ENCODE assay signal across 8 cellular contexts in the genomic region with DNA sequence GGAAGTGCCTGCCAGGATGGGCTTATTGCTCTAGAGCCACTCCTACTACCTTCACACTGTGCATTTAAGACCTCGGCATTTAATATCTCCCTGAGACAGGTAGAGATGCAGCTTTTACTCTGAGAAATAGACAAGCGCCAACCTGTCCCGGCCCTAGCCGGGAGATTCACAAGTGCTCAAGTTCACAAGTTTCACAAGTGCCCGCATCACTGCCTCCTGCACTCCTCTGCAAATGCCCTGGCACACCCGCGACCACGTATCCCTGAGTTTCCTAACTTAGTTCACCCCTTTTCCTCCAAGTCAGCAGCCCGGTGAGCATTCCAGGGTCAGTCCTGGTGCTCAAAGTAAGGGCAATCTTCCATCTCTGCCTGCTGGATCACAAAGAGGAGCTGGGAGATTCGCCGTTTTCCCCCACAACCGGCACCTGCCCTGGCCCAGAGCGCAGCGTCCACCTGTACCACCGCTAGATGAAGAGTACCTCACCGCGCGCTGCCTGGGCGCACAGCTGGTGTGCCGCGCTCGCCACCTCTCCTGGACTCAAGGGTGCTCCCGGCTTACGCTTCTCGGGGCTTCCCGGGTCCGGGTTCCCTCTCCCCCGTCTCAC. TPM values are rescaled to one million over a fixed set of nuclear protein-coding genes. Genes with fewer than 3 reads are reported as not detected.
A peak's percentile ranks its signal among the peaks of the same experiment; 100 is the strongest.
DNase-seq lines count a peak whose midpoint lies in the region; ATAC-seq, FAIRE-seq and TF ChIP-seq lines count a peak whose summit lies in the region.

No MANE protein-coding gene starts in this region.

- no peak overlapping the region for H4K8ac ChIP-seq in mesendoderm (ENCODE audit: low read depth, low read length)

- DNase-seq in activated naive CD4-positive, alpha-beta T cell treated with Interleukin-2 at 50 U/mL for 16 hours, result no peak
- DNase-seq in endothelial cell of umbilical vein (ENCODE audit: low read depth, low spot score) (no peak), mesendoderm (peak; percentile 14), uterus (no peak), NCI-H1417 treated with DMSO at 0.1 percent for 48 hours (lab: John Stamatoyannopoulos, UW) (no peak)
- DNase-seq in stimulated activated CD4-positive, alpha-beta T cell treated with anti-CD3 and anti-CD28 coated beads, Interleukin-1b, Interleukin-23, amount 100 ng/mL, for 48 hours, result no peak

- H4K5ac ChIP-seq in mesendoderm (ENCODE audit: low read length), result no peak overlapping the region

- FAIRE-seq in endothelial cell of umbilical vein (lab: Jason Lieb, UNC), result no peak

- no peak overlapping the region for H3K27ac ChIP-seq in endothelial cell of umbilical vein (ENCODE audit: insufficient read depth, low read depth, low read length)
- no peak overlapping the region for H3K27ac ChIP-seq in mesendoderm (ENCODE audit: low read depth, low read length)
- H3K27ac ChIP-seq in uterus, result no peak overlapping the region

- H3K23ac ChIP-seq in mesendoderm (ENCODE audit: low read length), result no peak overlapping the region

- H2BK120ac ChIP-seq in mesendoderm (ENCODE audit: low read depth, low read length), result no peak overlapping the region

- H3K9ac ChIP-seq in endothelial cell of umbilical vein (replicated peaks; ENCODE audit: extremely low read depth, insufficient read depth, low read length), result no peak overlapping the region
- H3K9ac ChIP-seq in mesendoderm (ENCODE audit: low read length), result peak overlapping the region; percentile 56

- peaks cover 55% of the 10 kb centered on the region for H3K27me3 Mint-ChIP-seq in activated naive CD4-positive, alpha-beta T cell treated with anti-CD3 and anti-CD28 coated beads, Interleukin-2, amount 50 U/mL, for 24 hours

- no peaks in the 10 kb centered on the region for H3K36me3 ChIP-seq in endothelial cell of umbilical vein (ENCODE audit: control insufficient read depth in 2 of 2, extremely low read depth in 1 of 2, insufficient read depth in 2 of 2, low read length in 2 of 2)
- no peaks in the 10 kb centered on the region for H3K36me3 ChIP-seq in mesendoderm (ENCODE audit: control insufficient read depth, insufficient read depth, low read length)
- H3K36me3 ChIP-seq in uterus, result no peaks in the 10 kb centered on the region

- CTCF ChIA-PET in endothelial cell of umbilical vein (lab: Charles Lee), result no interaction called here

- peaks cover 16% of the 10 kb centered on the region for H3K4me1 Mint-ChIP-seq in activated naive CD4-positive, alpha-beta T cell treated with anti-CD3 and anti-CD28 coated beads, Interleukin-2, amount 50 U/mL, for 24 hours

- H3K4me3 Mint-ChIP-seq in activated naive CD4-positive, alpha-beta T cell treated with anti-CD3 and anti-CD28 coated beads, Interleukin-2, amount 50 U/mL, for 24 hours, result peak overlapping the region; percentile 37

- no peak overlapping the region for H3K27ac Mint-ChIP-seq in activated naive CD4-positive, alpha-beta T cell treated with anti-CD3 and anti-CD28 coated beads, Interleukin-2, amount 50 U/mL, for 24 hours

- no peaks in the 10 kb centered on the region for H4K20me1 ChIP-seq in endothelial cell of umbilical vein (replicated peaks; ENCODE audit: control insufficient read depth, extremely low read depth, insufficient read depth, low read length)

- POLR2A ChIA-PET in endothelial cell of umbilical vein (lab: Charles Lee), result no interaction called here

- no peak for TF ChIP-seq POLR2A in endothelial cell of umbilical vein (IDR thresholded peaks at IDR 0.05; ENCODE audit: low read depth, low read length)
- TF ChIP-seq POLR2A in uterus (IDR thresholded peaks at IDR 0.05), result no peak

- H3K4me1 ChIP-seq in endothelial cell of umbilical vein (ENCODE audit: control insufficient read depth, extremely low read depth, insufficient read depth, low read length) (peaks cover 11% of the 10 kb centered on the region), mesendoderm (ENCODE audit: control insufficient read depth, low read depth, low read length) (peaks cover 2% of the 10 kb centered on the region), uterus (peaks cover 0 to 4% of the 10 kb centered on the region in 2 donors)

- H3K9me3 ChIP-seq in endothelial cell of umbilical vein (replicated peaks; ENCODE audit: control insufficient read depth, insufficient read depth, low read length), result no peaks in the 10 kb centered on the region
- no peaks in the 10 kb centered on the region for H3K9me3 ChIP-seq in uterus

- no peak overlapping the region for H2BK5ac ChIP-seq in mesendoderm (ENCODE audit: low read length)

- H3K4me3 ChIP-seq in endothelial cell of umbilical vein (replicated peaks in 1 of 3; ENCODE audit: insufficient read depth in 1 of 3, low read depth in 1 of 3, low read length in 3 of 3) (peak overlapping the region in 2 of 3 experiments; percentile 1 to 8), mesendoderm (ENCODE audit: low read length) (peak overlapping the region; percentile 19), uterus (peak overlapping the region; percentile 32 to 44)

- BruUV-seq in endothelial cell of umbilical vein (replicated peaks; lab: Mats Ljungman, UMichigan), result no TSS peak

- no peaks in the 10 kb centered on the region for H3K36me3 Mint-ChIP-seq in activated naive CD4-positive, alpha-beta T cell treated with anti-CD3 and anti-CD28 coated beads, Interleukin-2, amount 50 U/mL, for 24 hours

- no peaks in the 10 kb centered on the region for H3K79me1 ChIP-seq in mesendoderm (ENCODE audit: low read length)

- peak overlapping the region; percentile 45 for H2AFZ ChIP-seq in endothelial cell of umbilical vein (ENCODE audit: low read depth, low read length)

- no peak overlapping the region for H2BK15ac ChIP-seq in mesendoderm (replicated peaks; ENCODE audit: low read depth)

- ATAC-seq in GM18517 (IDR thresholded peaks at IDR 0.05; ENCODE audit: unreplicated experiment), result no peak

- H3K9me1 ChIP-seq in endothelial cell of umbilical vein (replicated peaks; ENCODE audit: control insufficient read depth, extremely low read depth, insufficient read depth, low read length), result no peaks in the 10 kb centered on the region

- TF ChIP-seq CTCF in endothelial cell of umbilical vein (IDR thresholded peaks at IDR 0.05; ENCODE audit: extremely low read depth in 1 of 2, insufficient read depth in 1 of 2, low read depth in 1 of 2, low read length in 2 of 2), result no peak
- TF ChIP-seq CTCF in uterus (IDR thresholded peaks at IDR 0.05), result no peak

- peak overlapping the region; percentile 79 for H3K56ac ChIP-seq in mesendoderm (ENCODE audit: low read length)

- dilution Hi-C loops in endothelial cell of umbilical vein (cut with MboI; ENCODE audit: extremely low pct_ligation_motif_present, low sequenced_read_pairs), result no loop called here

- WGBS in mesendoderm (ENCODE audit: extremely low coverage, insufficient coverage, low lambda C conversion rate), result no CpG with 5 or more reads among the region's 28 CpGs

- intact Hi-C loops in endothelial cell of umbilical vein (cut with micrococcal nuclease) (no loop called here), uterus (cut with DNase I; ENCODE audit: low total_unique reads) (no loop called here)

- H3K9me3 Mint-ChIP-seq in activated naive CD4-positive, alpha-beta T cell treated with anti-CD3 and anti-CD28 coated beads, Interleukin-2, amount 50 U/mL, for 24 hours, result no peaks in the 10 kb centered on the region

- peak overlapping the region; percentile 51 for H3K4me2 ChIP-seq in endothelial cell of umbilical vein (ENCODE audit: insufficient read depth, low read length)
- H3K4me2 ChIP-seq in mesendoderm (ENCODE audit: low read length), result peak overlapping the region; percentile 78

- no peak overlapping the region for H2AK5ac ChIP-seq in mesendoderm (ENCODE audit: low read length)

- H3K18ac ChIP-seq in mesendoderm (ENCODE audit: low read length), result no peak overlapping the region

- H3K27me3 ChIP-seq in endothelial cell of umbilical vein (ENCODE audit: control insufficient read depth in 2 of 2, insufficient read depth in 2 of 2, low read length in 2 of 2) (peaks cover 43 to 72% of the 10 kb centered on the region in 2 experiments), mesendoderm (ENCODE audit: insufficient read depth, low read length, poor library complexity) (peaks cover 20% of the 10 kb centered on the region), uterus (no peaks in the 10 kb centered on the region)

- no peak overlapping the region for H3K4ac ChIP-seq in mesendoderm (ENCODE audit: low read depth, low read length)

- H3K79me2 ChIP-seq in endothelial cell of umbilical vein (ENCODE audit: control insufficient read depth, insufficient read depth, low read length), result no peaks in the 10 kb centered on the region
- H3K79me2 ChIP-seq in mesendoderm (ENCODE audit: control insufficient read depth, insufficient read depth, low read length), result no peaks in the 10 kb centered on the region

TF ChIP-seq in endothelial cell of umbilical vein, 7 proteins besides CTCF, POLR2A, EP300 and RAD21:
- TF ChIP-seq EZH2 (IDR thresholded peaks at IDR 0.05; ENCODE audit: borderline replicate concordance, low read depth, low read length, severe bottlenecking) (peak; percentile 6), MYC (IDR thresholded peaks at IDR 0.05; ENCODE audit: low read depth, low read length) (no peak), GATA2 (IDR thresholded peaks at IDR 0.05; ENCODE audit: insufficient read depth, insufficient read length, low read depth, low read length) (no peak), POLR2AphosphoS5 (IDR thresholded peaks at IDR 0.05; ENCODE audit: insufficient read depth, low read depth, low read length) (no peak), JUN (IDR thresholded peaks at IDR 0.05; ENCODE audit: borderline replicate concordance, insufficient read depth, insufficient read length, low read depth) (no peak), FOS (IDR thresholded peaks at IDR 0.05; ENCODE audit: borderline replicate concordance, insufficient read depth, low read length) (no peak)
- TF ChIP-seq, protein P1, sequence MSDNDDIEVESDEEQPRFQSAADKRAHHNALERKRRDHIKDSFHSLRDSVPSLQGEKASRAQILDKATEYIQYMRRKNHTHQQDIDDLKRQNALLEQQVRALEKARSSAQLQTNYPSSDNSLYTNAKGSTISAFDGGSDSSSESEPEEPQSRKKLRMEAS (IDR thresholded peaks at IDR 0.05; ENCODE audit: insufficient read depth, insufficient read length), result no peak

RNA-seq across cellular contexts. Expression of a gene that starts 5.0 kb away (rescaled TPM):
- 0.66 TPM in 1 of 2 replicates, not detected in the other for total RNA-seq in endothelial cell of umbilical vein
- polyA plus RNA-seq in endothelial cell of umbilical vein, result 0.19 and 0.36 TPM in 2 replicates
- 0.16 and 0.19 TPM in 2 replicates for polyA plus RNA-seq in endothelial cell of umbilical vein (2011; cell fraction: cytosol; rRNA removed)
- polyA plus RNA-seq in endothelial cell of umbilical vein (2011; cell fraction: nucleus; rRNA removed), result 0.26 and 0.34 TPM in 2 replicates
- 0.19 TPM in 2 replicates for polyA plus RNA-seq in endothelial cell of umbilical vein (2012)
- polyA minus RNA-seq in endothelial cell of umbilical vein, result 0.34 and 0.79 TPM in 2 replicates
- not detected for polyA minus RNA-seq in endothelial cell of umbilical vein (2011; cell fraction: cytosol; rRNA and poly(A)+ RNA removed)
- polyA minus RNA-seq in endothelial cell of umbilical vein (2011; cell fraction: nucleus; rRNA and poly(A)+ RNA removed), result 0.14 and 0.53 TPM in 2 replicates
- polyA plus RNA-seq in mesendoderm (2013, experiment 1 of 2), result 4.5 TPM
- polyA plus RNA-seq in mesendoderm (2013, experiment 2 of 2), result 4.3 TPM
- total RNA-seq in uterus, result 1 to 10 TPM; 1.0 to 5.9 (median 1.7) TPM
